In the genomic region with DNA sequence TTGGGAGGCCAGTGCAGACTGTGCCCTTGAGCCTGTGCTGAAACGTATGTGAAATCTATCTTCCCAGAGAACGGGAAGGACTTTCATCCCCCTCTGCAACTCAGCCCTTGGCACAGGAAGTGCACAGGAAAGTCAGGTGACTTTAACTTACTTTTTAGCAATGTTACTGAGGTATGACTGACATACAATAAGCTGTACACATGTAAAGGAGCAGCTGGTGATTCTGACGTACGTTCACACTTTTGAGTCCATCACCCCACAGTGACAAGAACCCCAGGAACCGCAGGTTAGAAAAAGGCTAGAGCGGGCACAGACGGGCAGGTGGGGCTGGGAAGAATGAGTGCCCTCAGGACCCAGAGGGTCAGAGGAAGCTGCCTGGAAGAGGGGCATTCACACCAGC, we compare ENCODE assay signal across 21 cellular contexts.
"Had no signal": no experiment of that assay in that cellular context is flagged by ENCODE, and none has a peak within 500 bp of the region (broad histone marks: within the 10 kb centered on the region; RNA-seq: fewer than 3 reads in every experiment).

No MANE protein-coding gene starts in this region.

- H3K9ac ChIP-seq: parathyroid adenoma had no signal

- H3K4me3 Mint-ChIP-seq: dendritic cell treated with granulocyte-macrophage colony-stimulating factor and Interleukin-4, amounts not matched to agents 40 ng/mL and 50 ng/mL, for 4 days; effector memory CD8-positive, alpha-beta T cell; nephron progenitor cell; stimulated activated memory B cell treated with anti-CD40 and anti-IgM and Interleukin-4, amounts not matched to agents 10 μg/mL and 1 μg/mL and 100 μg/mL, for 72 hours; stimulated activated naive CD8-positive, alpha-beta T cell treated with anti-CD3 and anti-CD28 coated beads, Interleukin-15, Interleukin-2, amounts not matched to agents 100 ng/mL and 50 ng/mL, for 24 hours had no signal

- H3K9me3 ChIP-seq: esophagus squamous epithelium, gastroesophageal sphincter, mucosa of descending colon, psoas muscle, right lobe of liver, testis, transverse colon had no signal

- DNase-seq: cerebellar nuclear complex; effector memory CD8-positive, alpha-beta T cell; esophagus squamous epithelium; foreskin fibroblast; glutamatergic neuron; mammary epithelial cell; nephron progenitor cell; psoas muscle; retina; stimulated activated CD4-positive, alpha-beta T cell treated with anti-CD3 and anti-CD28 coated beads, Interleukin-4, amount 100 ng/mL, for 1 hour; testis; transverse colon had no signal

- H3K27me3 Mint-ChIP-seq: dendritic cell treated with granulocyte-macrophage colony-stimulating factor and Interleukin-4, amounts not matched to agents 40 ng/mL and 50 ng/mL, for 4 days; effector memory CD8-positive, alpha-beta T cell; stimulated activated memory B cell treated with anti-CD40 and anti-IgM and Interleukin-4, amounts not matched to agents 10 μg/mL and 1 μg/mL and 100 μg/mL, for 72 hours; stimulated activated naive CD8-positive, alpha-beta T cell treated with anti-CD3 and anti-CD28 coated beads, Interleukin-15, Interleukin-2, amounts not matched to agents 100 ng/mL and 50 ng/mL, for 24 hours had no signal

- H3K27me3 ChIP-seq: esophagus squamous epithelium, gastroesophageal sphincter, hepatocyte, right lobe of liver, testis, transverse colon had no signal

- H3K27ac Mint-ChIP-seq: dendritic cell treated with granulocyte-macrophage colony-stimulating factor and Interleukin-4, amounts not matched to agents 40 ng/mL and 50 ng/mL, for 4 days; effector memory CD8-positive, alpha-beta T cell; stimulated activated memory B cell treated with anti-CD40 and anti-IgM and Interleukin-4, amounts not matched to agents 10 μg/mL and 1 μg/mL and 100 μg/mL, for 72 hours; stimulated activated naive CD8-positive, alpha-beta T cell treated with anti-CD3 and anti-CD28 coated beads, Interleukin-15, Interleukin-2, amounts not matched to agents 100 ng/mL and 50 ng/mL, for 24 hours had no signal

- H3K4me2 ChIP-seq: hepatocyte had no signal

- H3K27ac ChIP-seq: esophagus squamous epithelium, gastroesophageal sphincter, hepatocyte, parathyroid adenoma, psoas muscle, right lobe of liver, testis, transverse colon had no signal

- H3K36me3 ChIP-seq: transverse colon had no signal

- H3K4me1 ChIP-seq: gastroesophageal sphincter, parathyroid adenoma, psoas muscle, right lobe of liver, testis had no signal

- H3K4me3 ChIP-seq: esophagus squamous epithelium, gastroesophageal sphincter, hepatocyte, mucosa of descending colon, psoas muscle, right lobe of liver, testis, transverse colon had no signal

- ATAC-seq: effector memory CD8-positive, alpha-beta T cell; gastroesophageal sphincter; left lobe of liver; mucosa of descending colon; psoas muscle; right lobe of liver; stimulated activated memory B cell treated with anti-CD40 and anti-IgM and Interleukin-4, amounts not matched to agents 10 μg/mL and 1 μg/mL and 100 μg/mL, for 72 hours had no signal

- H3K9me3 Mint-ChIP-seq: dendritic cell treated with granulocyte-macrophage colony-stimulating factor and Interleukin-4, amounts not matched to agents 40 ng/mL and 50 ng/mL, for 4 days; effector memory CD8-positive, alpha-beta T cell; nephron progenitor cell; stimulated activated memory B cell treated with anti-CD40 and anti-IgM and Interleukin-4, amounts not matched to agents 10 μg/mL and 1 μg/mL and 100 μg/mL, for 72 hours; stimulated activated naive CD8-positive, alpha-beta T cell treated with anti-CD3 and anti-CD28 coated beads, Interleukin-15, Interleukin-2, amounts not matched to agents 100 ng/mL and 50 ng/mL, for 24 hours had no signal
